In the genomic region with DNA sequence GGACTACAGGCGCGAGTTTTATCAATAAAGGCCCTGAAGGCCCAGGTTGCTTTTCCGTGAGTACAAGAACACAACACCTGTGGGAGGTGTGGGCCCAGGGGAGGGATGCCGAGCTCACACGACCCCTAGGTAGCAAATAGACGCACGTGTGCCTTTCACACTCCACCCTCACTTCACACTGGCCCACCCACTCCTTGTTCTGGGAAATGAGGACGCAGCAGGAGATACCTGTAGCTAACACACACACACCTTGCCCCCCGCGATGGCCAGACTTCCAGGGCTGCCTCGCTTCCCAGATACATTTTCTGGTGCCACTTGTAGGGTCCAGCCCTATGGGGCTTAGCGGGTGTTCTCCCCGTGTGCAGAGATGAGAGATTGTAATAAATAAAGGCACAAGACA, we compare ENCODE assay signal across 10 cellular contexts. TPM values are rescaled to one million over a fixed set of nuclear protein-coding genes. Genes with fewer than 3 reads are reported as not detected.
DNase-seq lines count a peak whose midpoint lies in the region; ATAC-seq and TF ChIP-seq lines count a peak whose summit lies in the region.
"Had no signal": no experiment of that assay in that cellular context is flagged by ENCODE, and none has a peak within 500 bp of the region (broad histone marks: within the 10 kb centered on the region; RNA-seq: fewer than 3 reads in every experiment).

No MANE protein-coding gene starts in this region.

- no peak overlapping the region for H3K27ac ChIP-seq in CD4-positive, CD25-positive, alpha-beta regulatory T cell (ENCODE audit: insufficient read depth, low read length, poor library complexity, severe bottlenecking)
- H3K27ac ChIP-seq in OCI-LY1 (ENCODE audit: low read depth, low read length, poor library complexity, severe bottlenecking) (no peak overlapping the region), dorsolateral prefrontal cortex (peak overlapping the region in 22 of 59 donors; percentile 35 to 88 (median 74)), osteoblast (ENCODE audit: low read depth, low read length) (no peak overlapping the region)

- H3K9me3 ChIP-seq in CD4-positive, CD25-positive, alpha-beta regulatory T cell (ENCODE audit: control insufficient read depth in 2 of 2, low read length in 2 of 2), result no peaks in the 10 kb centered on the region
- no peaks in the 10 kb centered on the region for H3K9me3 ChIP-seq in OCI-LY1 (ENCODE audit: low read length)
- no peaks in the 10 kb centered on the region for H3K9me3 ChIP-seq in osteoblast (ENCODE audit: low read depth, low read length)
- H3K9me3 ChIP-seq: right atrium auricular region had no signal

- H3K9me2 ChIP-seq in OCI-LY1 (ENCODE audit: low read depth, low read length), result no peaks in the 10 kb centered on the region

- no peaks in the 10 kb centered on the region for H3F3A ChIP-seq in OCI-LY1 (ENCODE audit: insufficient read depth, low read length)

- no peaks in the 10 kb centered on the region for H3K27me3 ChIP-seq in CD4-positive, CD25-positive, alpha-beta regulatory T cell (ENCODE audit: control insufficient read depth, insufficient read depth, low read length)
- H3K27me3 ChIP-seq in OCI-LY1 (ENCODE audit: insufficient read depth, low read length) (no peaks in the 10 kb centered on the region), dorsolateral prefrontal cortex (no peaks in the 10 kb centered on the region), osteoblast (ENCODE audit: insufficient read depth, low read length) (peaks cover 5% of the 10 kb centered on the region)
- H3K27me3 ChIP-seq: right atrium auricular region had no signal

- H3K9me3 Mint-ChIP-seq in CD4-positive, CD25-positive, alpha-beta regulatory T cell, result no peaks in the 10 kb centered on the region

- H2AFZ ChIP-seq in OCI-LY1 (ENCODE audit: low read length) (no peak overlapping the region), osteoblast (ENCODE audit: low read length) (peak overlapping the region; percentile 75)

- H3K4me1 ChIP-seq in CD4-positive, CD25-positive, alpha-beta regulatory T cell (ENCODE audit: control insufficient read depth, insufficient read depth, low read length, poor library complexity, severe bottlenecking), result peaks cover 18% of the 10 kb centered on the region
- H3K4me1 ChIP-seq in OCI-LY1 (ENCODE audit: insufficient read depth, low read length, severe bottlenecking), result peaks cover 31% of the 10 kb centered on the region
- peaks cover 14% of the 10 kb centered on the region for H3K4me1 ChIP-seq in osteoblast (ENCODE audit: insufficient read depth, low read length)

- H4K20me1 ChIP-seq in OCI-LY1 (ENCODE audit: insufficient read depth, low read length) (no peaks in the 10 kb centered on the region), osteoblast (ENCODE audit: insufficient read depth, low read length) (peaks cover 8% of the 10 kb centered on the region)

- H3K4me3 Mint-ChIP-seq in CD4-positive, CD25-positive, alpha-beta regulatory T cell, result peak overlapping the region; percentile 66 to 86 (median 80)

- H3K4me3 ChIP-seq in CD4-positive, CD25-positive, alpha-beta regulatory T cell (ENCODE audit: low read depth, low read length), result peak overlapping the region; percentile 67
- H3K4me3 ChIP-seq in OCI-LY1 (ENCODE audit: low read depth, low read length, poor library complexity, severe bottlenecking) (peak overlapping the region; percentile 94), dorsolateral prefrontal cortex (peak overlapping the region in 50 of 59 donors; percentile 59 to 84 (median 76)), osteoblast (ENCODE audit: insufficient read depth, low read length) (peak overlapping the region; percentile 77)

- H3K4me2 ChIP-seq in OCI-LY1 (ENCODE audit: low read length), result peak overlapping the region; percentile 91
- H3K4me2 ChIP-seq in osteoblast (ENCODE audit: insufficient read depth, low read length), result peak overlapping the region; percentile 84

- H3K36me3 Mint-ChIP-seq in CD4-positive, CD25-positive, alpha-beta regulatory T cell, result peaks cover 6% of the 10 kb centered on the region

- H3K4me1 Mint-ChIP-seq in CD4-positive, CD25-positive, alpha-beta regulatory T cell, result peaks cover 5 to 43% (median 17%) of the 10 kb centered on the region in 4 donors

- peaks cover under 1% of the 10 kb centered on the region for H3K36me3 ChIP-seq in CD4-positive, CD25-positive, alpha-beta regulatory T cell (ENCODE audit: control insufficient read depth, insufficient read depth, low read length)
- H3K36me3 ChIP-seq in OCI-LY1 (ENCODE audit: insufficient read depth, low read length) (peaks cover under 1% of the 10 kb centered on the region; the same call in 1 of the 2 replicates), osteoblast (ENCODE audit: insufficient read depth, low read length) (peaks cover under 1% of the 10 kb centered on the region)
- H3K36me3 ChIP-seq: right atrium auricular region had no signal

- no peak for TF ChIP-seq POLR2A in erythroblast (IDR thresholded peaks at IDR 0.05; ENCODE audit: low read length)

- TF ChIP-seq CTCF in OCI-LY1 (IDR thresholded peaks at IDR 0.05; ENCODE audit: low read length) (no peak), dorsolateral prefrontal cortex (IDR thresholded peaks at IDR 0.05 in 54 of 56, conservative IDR thresholded peaks at IDR 0.05 in 2 of 56; ENCODE audit: low read depth in 1 of 56, partially characterized antibody in 56 of 56) (no peak), osteoblast (IDR thresholded peaks at IDR 0.05; ENCODE audit: extremely low read depth, low read depth, low read length) (no peak)

- H3K79me2 ChIP-seq in OCI-LY1 (ENCODE audit: insufficient read depth, low read length) (no peaks in the 10 kb centered on the region), osteoblast (ENCODE audit: insufficient read depth, low read length) (no peaks in the 10 kb centered on the region)

- ATAC-seq in CD4-positive, CD25-positive, alpha-beta regulatory T cell (ENCODE audit: low read depth in 2 of 2), result no peak
- ATAC-seq in HG03175 (IDR thresholded peaks at IDR 0.05; ENCODE audit: unreplicated experiment), result no peak

- no peak for DNase-seq in CD4-positive, CD25-positive, alpha-beta regulatory T cell
- no peak for DNase-seq in dorsolateral prefrontal cortex
- peak; percentile 25 for DNase-seq in osteoblast (ENCODE audit: insufficient read length, low spot score, missing footprints)
- no peak for DNase-seq in NCI-H2196 (lab: John Stamatoyannopoulos, UW; ENCODE audit: unreplicated experiment)
- no peak for DNase-seq in NCI-H146 (lab: John Stamatoyannopoulos, UW)
- no peak for DNase-seq in erythroblast (lab: John Stamatoyannopoulos, UW)
- DNase-seq: amniotic stem cell had no signal

- peak overlapping the region; percentile 56 to 84 (median 69) for H3K27ac Mint-ChIP-seq in CD4-positive, CD25-positive, alpha-beta regulatory T cell

- intact Hi-C loops in dorsolateral prefrontal cortex (cut with DNase I), result loop anchor here (2.0 to 5.0 kb wide), 2 partner anchors 44 to 49 kb away; partner anchors contain the start of gene LRRC47 (in 1 of the 2)

- no peak overlapping the region; the same call in 1 of the 2 replicates for H3K9ac ChIP-seq in OCI-LY1 (ENCODE audit: low read length)

- H3K27me3 Mint-ChIP-seq in CD4-positive, CD25-positive, alpha-beta regulatory T cell, result peaks cover 13% of the 10 kb centered on the region

RNA-seq across cellular contexts. Expression of gene CCDC27, which starts 4.3 kb away (rescaled TPM):
- not detected for total RNA-seq in CD4-positive, CD25-positive, alpha-beta regulatory T cell
- not detected for polyA plus RNA-seq in CD4-positive, CD25-positive, alpha-beta regulatory T cell
- total RNA-seq in dorsolateral prefrontal cortex, result under 1 TPM in 8 of 120 experiments, not detected in 112; 0.17 to 0.39 (median 0.21) TPM
- total RNA-seq in osteoblast, result not detected in 2 replicates
- total RNA-seq: right atrium auricular region had no signal

RNA-seq across cellular contexts. Expression of gene SMIM1, which starts 24.6 kb away (rescaled TPM):
- 0.81 TPM for total RNA-seq in CD4-positive, CD25-positive, alpha-beta regulatory T cell
- polyA plus RNA-seq in CD4-positive, CD25-positive, alpha-beta regulatory T cell, result 1 to 10 TPM in 1 of 4 donors, under 1 TPM in 3; 0.62 to 1.2 (median 0.79) TPM
- total RNA-seq in dorsolateral prefrontal cortex (10 to 100 TPM in 6 of 120 experiments, 1 to 10 TPM in 110, not detected in 4; 1.5 to 12.6 (median 5.2) TPM), osteoblast (not detected in 2 replicates)

RNA-seq across cellular contexts. Expression of gene LRRC47, which starts 48.4 kb away (rescaled TPM):
- 33.9 TPM for total RNA-seq in CD4-positive, CD25-positive, alpha-beta regulatory T cell
- 10 to 100 TPM; 22.0 to 32.5 (median 25.7) TPM for polyA plus RNA-seq in CD4-positive, CD25-positive, alpha-beta regulatory T cell
- 10 to 100 TPM; 39.4 to 80.6 (median 62.9) TPM for total RNA-seq in dorsolateral prefrontal cortex
- total RNA-seq in osteoblast, result 24.5 and 30.0 TPM in 2 replicates
